Comparison of ENCODE assay signal across 7 cellular contexts in the genomic region with DNA sequence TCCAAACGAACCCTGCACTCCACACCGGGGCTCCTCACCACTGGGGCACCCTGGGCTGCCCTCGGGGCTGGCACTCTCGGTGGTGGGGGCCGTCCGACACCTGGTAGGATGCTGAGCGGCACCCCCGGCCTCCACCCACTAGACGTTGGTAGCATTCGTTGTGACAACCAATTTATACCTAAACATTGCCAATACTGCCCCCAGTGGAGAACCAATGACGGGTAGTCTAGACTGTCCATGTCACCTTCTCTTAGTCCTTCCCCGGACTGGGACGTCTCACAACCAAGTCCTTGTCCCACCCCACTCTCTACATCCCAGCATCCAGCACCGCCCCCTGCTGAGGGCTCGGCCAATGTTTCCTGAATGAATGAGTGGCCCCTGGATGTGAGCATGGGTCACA.
DNase-seq lines count a peak whose midpoint lies in the region; ATAC-seq, FAIRE-seq and TF ChIP-seq lines count a peak whose summit lies in the region.
"Not testable (repeated sequence)": the region's sequence is repeated elsewhere in the genome, so short reads cannot be mapped to it uniquely, and the experiment has no call there.

No MANE protein-coding gene starts in this region.

- intact Hi-C loops in K562 (cut with micrococcal nuclease); cardiac septum (cut with DNase I); HepG2 (cut with micrococcal nuclease; ENCODE audit: unreplicated experiment): not testable (repeated sequence)

- H2BK120ac ChIP-seq in H9 (ENCODE audit: low read depth, low read length, poor library complexity, severe bottlenecking): not testable (repeated sequence)

- not testable (repeated sequence) for H3K79me1 ChIP-seq in H9 (ENCODE audit: insufficient read depth, low read depth, low read length, poor library complexity, severe bottlenecking)

- FAIRE-seq in K562 (lab: Jason Lieb, UNC); HepG2 (lab: Jason Lieb, UNC): not testable (repeated sequence)

- not testable (repeated sequence) for H3K23ac ChIP-seq in H9 (ENCODE audit: insufficient read length, low read depth, low read length)

- H2BK12ac ChIP-seq in H9 (ENCODE audit: insufficient read length, low read depth, low read length): not testable (repeated sequence)

- H3K23me2 ChIP-seq in H9 (ENCODE audit: insufficient read length, low read depth, low read length, poor library complexity, severe bottlenecking): not testable (repeated sequence)

- not testable (repeated sequence) for H3K27ac Mint-ChIP-seq in H9; stimulated activated effector memory CD8-positive, alpha-beta T cell treated with anti-CD3 and anti-CD28 coated beads, Interleukin-12 subunit alpha, Interleukin-12 subunit beta, amount 100 ng/mL, for 72 hours

- not testable (repeated sequence) for H3K9me3 Mint-ChIP-seq in H9; stimulated activated effector memory CD8-positive, alpha-beta T cell treated with anti-CD3 and anti-CD28 coated beads, Interleukin-12 subunit alpha, Interleukin-12 subunit beta, amount 100 ng/mL, for 72 hours

- H2AFZ ChIP-seq in H9 (ENCODE audit: low read length); Karpas-422 (ENCODE audit: low read length); K562 (ENCODE audit: low read depth, low read length); HepG2 (ENCODE audit: low read length): not testable (repeated sequence)

- not testable (repeated sequence) for H3K9ac ChIP-seq in H9 (ENCODE audit: extremely low read depth, insufficient read length, low read length); Karpas-422 (ENCODE audit: low read length); K562 (ENCODE audit: insufficient read depth in 1 of 2, low read depth in 2 of 2, low read length in 2 of 2); HepG2 (ENCODE audit: insufficient read depth, low read depth, low read length)

- not testable (repeated sequence) for H2BK15ac ChIP-seq in H9 (ENCODE audit: low read depth, low read length)

- not testable (repeated sequence) for H3T11ph ChIP-seq in H9 (ENCODE audit: low read length)

- H2BK5ac ChIP-seq in H9 (ENCODE audit: insufficient read length, low read length): not testable (repeated sequence)

- not testable (repeated sequence) for TF ChIP-seq RAD21 in K562 (CRISPR knock-in tag; conservative IDR thresholded peaks at IDR 0.05 in 1 of 2, IDR thresholded peaks at IDR 0.05 in 1 of 2); HepG2 (CRISPR knock-in tag; IDR thresholded peaks at IDR 0.05)

- not testable (repeated sequence) for H3K14ac ChIP-seq in H9 (ENCODE audit: insufficient read depth, low read length)

- not testable (repeated sequence) for H3K4me3 Mint-ChIP-seq in H9; stimulated activated effector memory CD8-positive, alpha-beta T cell treated with anti-CD3 and anti-CD28 coated beads, Interleukin-12 subunit alpha, Interleukin-12 subunit beta, amount 100 ng/mL, for 72 hours

- H3K4ac ChIP-seq in H9 (ENCODE audit: low read depth, low read length): not testable (repeated sequence)

- not testable (repeated sequence) for H3K36me3 Mint-ChIP-seq in H9 (ENCODE audit: insufficient read depth in 1 of 3, low read depth in 3 of 3); stimulated activated effector memory CD8-positive, alpha-beta T cell treated with anti-CD3 and anti-CD28 coated beads, Interleukin-12 subunit alpha, Interleukin-12 subunit beta, amount 100 ng/mL, for 72 hours

- not testable (repeated sequence) for TF ChIP-seq POLR2A in K562 (conservative IDR thresholded peaks at IDR 0.05); HepG2 (IDR thresholded peaks at IDR 0.05; ENCODE audit: insufficient read depth in 1 of 2, low read depth in 2 of 2, low read length in 2 of 2)

- H2BK20ac ChIP-seq in H9 (ENCODE audit: low read depth, low read length, poor library complexity, severe bottlenecking): not testable (repeated sequence)

- not testable (repeated sequence) for H3K56ac ChIP-seq in H9 (ENCODE audit: insufficient read length, low read depth, low read length)

- not testable (repeated sequence) for H4K5ac ChIP-seq in H9 (ENCODE audit: insufficient read length, low read depth, low read length)

- not testable (repeated sequence) for H3K27me3 ChIP-seq in H9 (ENCODE audit: insufficient read depth, low read length); Karpas-422 (ENCODE audit: low read length); K562 (ENCODE audit: control insufficient read depth in 2 of 2, insufficient read depth in 2 of 2, low read length in 2 of 2); HepG2 (ENCODE audit: control insufficient read depth in 1 of 2, insufficient read depth in 2 of 2, low read length in 2 of 2)

- not testable (repeated sequence) for TF ChIP-seq EP300 in K562 (IDR thresholded peaks at IDR 0.05; ENCODE audit: low read length); HepG2 (IDR thresholded peaks at IDR 0.05; ENCODE audit: low read depth in 2 of 2, low read length in 2 of 2); HepG2 (CRISPR knock-in tag; IDR thresholded peaks at IDR 0.05; ENCODE audit: borderline replicate concordance)

- not testable (repeated sequence) for H3K4me1 ChIP-seq in H9 (ENCODE audit: insufficient read depth, low read length); Karpas-422 (ENCODE audit: low read length); K562 (replicated peaks in 1 of 2; ENCODE audit: control insufficient read depth in 2 of 2, insufficient read depth in 2 of 2, low read length in 2 of 2); HepG2 (ENCODE audit: insufficient read depth, low read length)

- H3K4me1 Mint-ChIP-seq in H9; stimulated activated effector memory CD8-positive, alpha-beta T cell treated with anti-CD3 and anti-CD28 coated beads, Interleukin-12 subunit alpha, Interleukin-12 subunit beta, amount 100 ng/mL, for 72 hours: not testable (repeated sequence)

- POLR2A ChIA-PET in K562 (lab: Yijun Ruan, JAX); HepG2 (lab: Yijun Ruan, JAX): not testable (repeated sequence)

- H3K36me3 ChIP-seq in Karpas-422 (ENCODE audit: insufficient read depth, low read length); K562 (ENCODE audit: control insufficient read depth, insufficient read depth, low read length); HepG2 (replicated peaks in 1 of 2; ENCODE audit: control insufficient read depth in 1 of 2, insufficient read depth in 2 of 2, low read length in 2 of 2): not testable (repeated sequence)

- H3K27ac ChIP-seq in H9 (ENCODE audit: insufficient read length, low read depth, low read length); Karpas-422 (ENCODE audit: low read length); K562 (ENCODE audit: extremely low read depth, low read depth, low read length); HepG2 (ENCODE audit: extremely low read length, insufficient read depth, low read length): not testable (repeated sequence)

- CTCF ChIA-PET in K562 (lab: Yijun Ruan, JAX; ENCODE audit: low intra/inter-chr PET ratio); HepG2 (lab: Yijun Ruan, JAX; ENCODE audit: low intra/inter-chr PET ratio, low total read pairs): not testable (repeated sequence)

- TF ChIP-seq CTCF in H9 (conservative IDR thresholded peaks at IDR 0.05); K562 (IDR thresholded peaks at IDR 0.05 in 2 of 3, conservative IDR thresholded peaks at IDR 0.05 in 1 of 3; ENCODE audit: insufficient read depth in 2 of 3, low read depth in 1 of 3, low read length in 3 of 3); HepG2 (CRISPR knock-in tag; IDR thresholded peaks at IDR 0.05): not testable (repeated sequence)

- BruUV-seq in K562 (replicated peaks; lab: Mats Ljungman, UMichigan); HepG2 (replicated peaks; lab: Mats Ljungman, UMichigan): not testable (repeated sequence)

- not testable (repeated sequence) for H3K9me1 ChIP-seq in K562 (ENCODE audit: control insufficient read depth, insufficient read depth, low read length)

- peak; percentile 28 for DNase-seq in H9
- DNase-seq in Karpas-422: peak; percentile 25
- not testable (repeated sequence) for DNase-seq in K562 (ENCODE audit: extremely low read depth in 1 of 4, low spot score in 3 of 4); HepG2 (ENCODE audit: low spot score); stimulated activated effector memory CD8-positive, alpha-beta T cell treated with anti-CD3 and anti-CD28 coated beads, Interleukin-12 subunit alpha, Interleukin-12 subunit beta, amount 100 ng/mL, for 72 hours (ENCODE audit: low spot score in 2 of 2)
- peak; percentile 63 for DNase-seq in cardiac septum (ENCODE audit: low spot score)

- WGBS in H9 (ENCODE audit: extremely low coverage, insufficient read length, low lambda C conversion rate): no CpG with 5 or more reads among the region's 15 CpGs
- WGBS in K562 (ENCODE audit: insufficient coverage, low coverage, missing lambda C conversion rate): 86% methylated on average over 9 of the region's 15 CpGs
- 58% methylated on average over 8 of the region's 15 CpGs for WGBS in HepG2 (ENCODE audit: low lambda C conversion rate)

- not testable (repeated sequence) for H3K4me2 ChIP-seq in H9 (ENCODE audit: insufficient read depth, insufficient read length, low read length); Karpas-422 (ENCODE audit: low read depth, low read length, poor library complexity, severe bottlenecking); K562 (ENCODE audit: insufficient read depth, low read length); HepG2 (ENCODE audit: low read depth, low read length)

- not testable (repeated sequence) for H4K91ac ChIP-seq in H9 (ENCODE audit: insufficient read length, low read depth, low read length)

- H3K18ac ChIP-seq in H9 (ENCODE audit: insufficient read length, low read depth, low read length): not testable (repeated sequence)

- not testable (repeated sequence) for H4K20me1 ChIP-seq in H9 (ENCODE audit: control insufficient read depth, insufficient read depth, insufficient read length); Karpas-422 (ENCODE audit: insufficient read depth, low read depth, low read length); K562 (replicated peaks; ENCODE audit: control insufficient read depth, insufficient read depth, low read length); HepG2 (ENCODE audit: insufficient read depth, low read length)

- in situ Hi-C loops in K562 (cut with MboI); HepG2 (cut with HindIII; ENCODE audit: extremely low pct_ligation_motif_present, low pct_unique_long_range_greater_than_20kb): not testable (repeated sequence)

- H3K9me2 ChIP-seq in Karpas-422 (replicated peaks; ENCODE audit: insufficient read depth, low read length): not testable (repeated sequence)

- H3K79me2 ChIP-seq in H9 (ENCODE audit: insufficient read depth, low read length); Karpas-422 (ENCODE audit: low read length); K562 (ENCODE audit: control insufficient read depth, insufficient read depth, low read length); HepG2 (ENCODE audit: insufficient read depth, low read length): not testable (repeated sequence)

- not testable (repeated sequence) for H3K4me3 ChIP-seq in Karpas-422 (ENCODE audit: low read length); K562; HepG2 (replicated peaks in 1 of 3; ENCODE audit: insufficient read depth in 1 of 3, low read depth in 2 of 3, low read length in 3 of 3)

- ATAC-seq in GM18502 (IDR thresholded peaks at IDR 0.05; ENCODE audit: poor library complexity, unreplicated experiment): peak; percentile 55
- ATAC-seq in K562: peak; percentile 87
- ATAC-seq in HepG2: peak; percentile 99
- peak; percentile 55 for ATAC-seq in stimulated activated effector memory CD8-positive, alpha-beta T cell treated with anti-CD3 and anti-CD28 coated beads, Interleukin-12 subunit alpha, Interleukin-12 subunit beta, amount 100 ng/mL, for 72 hours

- not testable (repeated sequence) for H2AK5ac ChIP-seq in H9 (ENCODE audit: insufficient read length, low read length)

- not testable (repeated sequence) for H3K9me3 ChIP-seq in H9 (ENCODE audit: control insufficient read depth, low read depth, low read length); Karpas-422 (ENCODE audit: low read length); K562 (replicated peaks; ENCODE audit: control insufficient read depth, insufficient read depth, low read depth, low read length); HepG2 (ENCODE audit: low read length)

- not testable (repeated sequence) for H4K8ac ChIP-seq in H9 (replicated peaks; ENCODE audit: insufficient read length, low read depth, low read length)

- H3K27me3 Mint-ChIP-seq in H9 (ENCODE audit: low read depth): not testable (repeated sequence)
